Comparison of ENCODE assay signal across 17 cellular contexts in genomic region chr3:109396811-109397210, GRCh38. TPM values are rescaled to one million over a fixed set of nuclear protein-coding genes. Genes with fewer than 3 reads are reported as not detected.
"Had no signal": no experiment of that assay in that cellular context is flagged by ENCODE, and none has a peak within 500 bp of the region (broad histone marks: within the 10 kb centered on the region; RNA-seq: fewer than 3 reads in every experiment).

No MANE protein-coding gene starts in this region.

- H3K27ac Mint-ChIP-seq: activated naive CD8-positive, alpha-beta T cell treated with anti-CD3 and anti-CD28 coated beads, Interleukin-2, amount 10 ng/mL, durations not matched to agents 7 days and 5 days; memory B cell; nephron; stimulated activated effector memory CD8-positive, alpha-beta T cell treated with anti-CD3 and anti-CD28 coated beads, Interleukin-12 subunit alpha, Interleukin-12 subunit beta, amount 100 ng/mL, for 72 hours; T-cell had no signal

- H3K27me3 Mint-ChIP-seq: activated naive CD8-positive, alpha-beta T cell treated with anti-CD3 and anti-CD28 coated beads, Interleukin-2, amount 10 ng/mL, durations not matched to agents 7 days and 5 days; memory B cell; T-cell had no signal

- H3K4me3 Mint-ChIP-seq: activated naive CD8-positive, alpha-beta T cell treated with anti-CD3 and anti-CD28 coated beads, Interleukin-2, amount 10 ng/mL, durations not matched to agents 7 days and 5 days; memory B cell; nephron; stimulated activated effector memory CD8-positive, alpha-beta T cell treated with anti-CD3 and anti-CD28 coated beads, Interleukin-12 subunit alpha, Interleukin-12 subunit beta, amount 100 ng/mL, for 72 hours; T-cell had no signal

- H3K27ac ChIP-seq: cardiac muscle cell, left ventricle myocardium inferior, psoas muscle, sigmoid colon, thoracic aorta, vagina had no signal

- H3K9me3 ChIP-seq: left ventricle myocardium inferior, psoas muscle, sigmoid colon, thoracic aorta, vagina had no signal

- H3K27me3 ChIP-seq: cardiac muscle cell, sigmoid colon, vagina had no signal

- ATAC-seq: esophagus mucosa; psoas muscle; stimulated activated effector memory CD8-positive, alpha-beta T cell treated with anti-CD3 and anti-CD28 coated beads, Interleukin-12 subunit alpha, Interleukin-12 subunit beta, amount 100 ng/mL, for 72 hours; T-cell had no signal

- H3K36me3 Mint-ChIP-seq: activated naive CD8-positive, alpha-beta T cell treated with anti-CD3 and anti-CD28 coated beads, Interleukin-2, amount 10 ng/mL, durations not matched to agents 7 days and 5 days; memory B cell; stimulated activated effector memory CD8-positive, alpha-beta T cell treated with anti-CD3 and anti-CD28 coated beads, Interleukin-12 subunit alpha, Interleukin-12 subunit beta, amount 100 ng/mL, for 72 hours; T-cell had no signal

- H3K4me1 ChIP-seq: left ventricle myocardium inferior, psoas muscle, sigmoid colon, vagina had no signal

- DNase-seq: activated CD4-positive, CD25-positive, alpha-beta regulatory T cell treated with anti-CD3 and anti-CD28 coated beads, Interleukin-2, amount 50 U/mL, for 72 hours; activated naive CD4-positive, alpha-beta T cell; activated naive CD8-positive, alpha-beta T cell treated with anti-CD3 and anti-CD28 coated beads, Interleukin-2, amount 10 ng/mL, durations not matched to agents 7 days and 5 days; anterior cingulate cortex; left ventricle myocardium inferior; psoas muscle; sigmoid colon; stimulated activated CD4-positive, alpha-beta T cell treated with anti-CD3 and anti-CD28 coated beads, Interleukin-2, amount 100 ng/mL, for 24 hours; T-cell; T-helper 9 cell had no signal

- H3K4me3 ChIP-seq: cardiac muscle cell, left ventricle myocardium inferior, psoas muscle, sigmoid colon, thoracic aorta, vagina had no signal

- H3K9me3 Mint-ChIP-seq: activated naive CD8-positive, alpha-beta T cell treated with anti-CD3 and anti-CD28 coated beads, Interleukin-2, amount 10 ng/mL, durations not matched to agents 7 days and 5 days; nephron; stimulated activated effector memory CD8-positive, alpha-beta T cell treated with anti-CD3 and anti-CD28 coated beads, Interleukin-12 subunit alpha, Interleukin-12 subunit beta, amount 100 ng/mL, for 72 hours; T-cell had no signal

- H3K4me1 Mint-ChIP-seq: activated naive CD8-positive, alpha-beta T cell treated with anti-CD3 and anti-CD28 coated beads, Interleukin-2, amount 10 ng/mL, durations not matched to agents 7 days and 5 days; memory B cell; stimulated activated effector memory CD8-positive, alpha-beta T cell treated with anti-CD3 and anti-CD28 coated beads, Interleukin-12 subunit alpha, Interleukin-12 subunit beta, amount 100 ng/mL, for 72 hours; T-cell had no signal

- H3K36me3 ChIP-seq: cardiac muscle cell, left ventricle myocardium inferior, sigmoid colon, thoracic aorta, vagina had no signal

RNA-seq across cellular contexts. Expression of gene DPPA4, which starts 59.5 kb away (rescaled TPM):
- total RNA-seq: activated naive CD8-positive, alpha-beta T cell treated with anti-CD3 and anti-CD28 coated beads, Interleukin-2, amount 10 ng/mL, durations not matched to agents 7 days and 5 days; esophagus mucosa; left ventricle myocardium inferior; psoas muscle; thoracic aorta; vagina had no signal
